ENCODE assay signal across 15 cellular contexts in genomic region chr15:91941871-91942270, GRCh38.
DNase-seq lines count a peak whose midpoint lies in the region; ATAC-seq and TF ChIP-seq lines count a peak whose summit lies in the region.
"Had no signal": no experiment of that assay in that cellular context is flagged by ENCODE, and none has a peak within 500 bp of the region (broad histone marks: within the 10 kb centered on the region; RNA-seq: fewer than 3 reads in every experiment).

No MANE protein-coding gene starts in this region.

- H4K91ac ChIP-seq in neuronal stem cell (ENCODE audit: low read depth, low read length, poor library complexity), result no peak overlapping the region

- H3K79me2 ChIP-seq in Loucy (ENCODE audit: insufficient read depth, low read length), result no peaks in the 10 kb centered on the region
- peaks cover 5% of the 10 kb centered on the region for H3K79me2 ChIP-seq in neural progenitor cell (ENCODE audit: low read depth)

- H3K9me3 Mint-ChIP-seq in CD4-positive, alpha-beta T cell, result no peaks in the 10 kb centered on the region
- H3K9me3 Mint-ChIP-seq in effector memory CD8-positive, alpha-beta T cell, result no peaks in the 10 kb centered on the region
- no peaks in the 10 kb centered on the region for H3K9me3 Mint-ChIP-seq in neural progenitor cell
- H3K9me3 Mint-ChIP-seq: activated CD4-positive, alpha-beta memory T cell treated with anti-CD3 and anti-CD28 coated beads, Interleukin-2, amount 10 ng/mL, durations not matched to agents 7 days and 5 days; T-helper 1 cell treated with Interleukin-12 subunit alpha and Interleukin-12 subunit beta and Interleukin-4 antibody, amounts not matched to agents 30 μg/mL and 1 μg/mL, for 36 hours had no signal

- TF ChIP-seq EP300 in stomach (IDR thresholded peaks at IDR 0.05), result no peak

- H3K9me2 ChIP-seq in Loucy (replicated peaks; ENCODE audit: low read depth, low read length), result no peaks in the 10 kb centered on the region

- H2BK5ac ChIP-seq in neuronal stem cell (ENCODE audit: low read length), result no peak overlapping the region

- no peak for ATAC-seq in CD4-positive, alpha-beta T cell (ENCODE audit: poor library complexity)
- no peak for ATAC-seq in effector memory CD8-positive, alpha-beta T cell (replicated peaks)

- no peak overlapping the region for H2BK12ac ChIP-seq in neuronal stem cell (ENCODE audit: low read length)

- H3K4me1 ChIP-seq in Loucy (ENCODE audit: insufficient read depth, low read length, poor library complexity, severe bottlenecking) (peaks cover 10% of the 10 kb centered on the region), neuronal stem cell (ENCODE audit: control insufficient read depth in 2 of 2, insufficient read depth in 1 of 2, low read depth in 1 of 2, low read length in 2 of 2) (peaks cover 3 to 34% of the 10 kb centered on the region in 2 donors), prostate gland (replicated peaks) (peaks cover 7% of the 10 kb centered on the region), neural progenitor cell (peaks cover 19% of the 10 kb centered on the region), stomach (peaks cover 14 to 80% (median 43%) of the 10 kb centered on the region in 4 donors)

- H2AK5ac ChIP-seq in neuronal stem cell (ENCODE audit: low read depth, low read length), result no peak overlapping the region

- intact Hi-C loops in CD4-positive, alpha-beta T cell (cut with DNase I, micrococcal nuclease), result loop anchor here (1.0 to 5.0 kb wide), 6 partner anchors 89 to 640 kb away; partner anchors contain the start of gene SLCO3A1 (in 1 of the 2)
- intact Hi-C loops in prostate gland (cut with DNase I) (loop anchor here (5.0 to 10.0 kb wide), 3 partner anchors 90 to 637 kb away; partner anchors contain the start of gene SLCO3A1), stomach (cut with DNase I; ENCODE audit: low total_unique reads) (loop anchor here (10.0 kb wide), 1 partner anchor 87 kb away; the partner anchor contains the start of gene SLCO3A1)

- H2BK15ac ChIP-seq in neuronal stem cell (ENCODE audit: low read length), result no peak overlapping the region

- no peak overlapping the region for H3K4me3 Mint-ChIP-seq in CD4-positive, alpha-beta T cell
- H3K4me3 Mint-ChIP-seq in effector memory CD8-positive, alpha-beta T cell, result peak overlapping the region in 1 of 2 donors; percentile 73
- H3K4me3 Mint-ChIP-seq in neural progenitor cell, result no peak overlapping the region
- H3K4me3 Mint-ChIP-seq: activated CD4-positive, alpha-beta memory T cell treated with anti-CD3 and anti-CD28 coated beads, Interleukin-2, amount 10 ng/mL, durations not matched to agents 7 days and 5 days; activated naive CD8-positive, alpha-beta T cell; T-helper 1 cell treated with Interleukin-12 subunit alpha and Interleukin-12 subunit beta and Interleukin-4 antibody, amounts not matched to agents 30 μg/mL and 1 μg/mL, for 36 hours had no signal

- POLR2A ChIA-PET in CD4-positive, alpha-beta T cell (lab: Charles Lee), result interaction anchor here (0.7 to 2.2 kb wide), 3 partner anchors 88 to 235 kb away, joined by 3 to 15 read pairs (median 4); partner anchors contain the start of gene SLCO3A1

- H3K79me1 ChIP-seq in neuronal stem cell (ENCODE audit: low read depth, low read length), result no peaks in the 10 kb centered on the region

- H4K8ac ChIP-seq in neuronal stem cell (ENCODE audit: low read depth, low read length), result no peak overlapping the region

- no peak overlapping the region for H3K4ac ChIP-seq in neuronal stem cell (ENCODE audit: low read length)

- no peak for DNase-seq in CD4-positive, alpha-beta T cell
- no peak for DNase-seq in effector memory CD8-positive, alpha-beta T cell
- DNase-seq in neuronal stem cell (ENCODE audit: low spot score) (no peak), prostate gland (ENCODE audit: low spot score) (no peak), GDM1 (lab: John Stamatoyannopoulos, UW) (no peak), neural progenitor cell (ENCODE audit: low spot score) (no peak), stomach (no peak)
- DNase-seq: activated CD4-positive, alpha-beta memory T cell treated with anti-CD3 and anti-CD28 coated beads, Interleukin-2, amount 10 ng/mL, durations not matched to agents 7 days and 5 days; dorsolateral prefrontal cortex; mucosa of descending colon; NCI-H187; NK-92 treated with Interleukin-12 subunit alpha and Interleukin-12 subunit beta, amount 100 ng/mL, for 24 hours had no signal

- peaks cover 79% of the 10 kb centered on the region for H3K4me1 Mint-ChIP-seq in CD4-positive, alpha-beta T cell (ENCODE audit: low read depth)
- peaks cover 58 to 67% of the 10 kb centered on the region in 2 donors for H3K4me1 Mint-ChIP-seq in effector memory CD8-positive, alpha-beta T cell (ENCODE audit: low read depth in 2 of 2)
- peaks cover 48% of the 10 kb centered on the region for H3K4me1 Mint-ChIP-seq in neural progenitor cell

- H3K27ac ChIP-seq in CD4-positive, alpha-beta T cell (ENCODE audit: low read depth, low read length), result no peak overlapping the region
- no peak overlapping the region for H3K27ac ChIP-seq in neuronal stem cell (replicated peaks; ENCODE audit: low read length)
- H3K27ac ChIP-seq in prostate gland, result no peak overlapping the region
- H3K27ac ChIP-seq in neural progenitor cell, result no peak overlapping the region
- peak overlapping the region in 1 of 5 donors; percentile 77 for H3K27ac ChIP-seq in stomach

- peak; percentile 29 for TF ChIP-seq CTCF in CD4-positive, alpha-beta T cell (IDR thresholded peaks at IDR 0.05)
- peak; percentile 23; the same call in 1 of the 2 replicates for TF ChIP-seq CTCF in Loucy (conservative IDR thresholded peaks at IDR 0.05; ENCODE audit: low read length)
- TF ChIP-seq CTCF in prostate gland (IDR thresholded peaks at IDR 0.05), result no peak
- TF ChIP-seq CTCF in neural progenitor cell (IDR thresholded peaks at IDR 0.05), result no peak
- no peak for TF ChIP-seq CTCF in stomach (IDR thresholded peaks at IDR 0.05)

- H3K36me3 Mint-ChIP-seq in CD4-positive, alpha-beta T cell (ENCODE audit: low read depth), result no peaks in the 10 kb centered on the region
- no peaks in the 10 kb centered on the region for H3K36me3 Mint-ChIP-seq in effector memory CD8-positive, alpha-beta T cell (ENCODE audit: insufficient read depth)
- no peaks in the 10 kb centered on the region for H3K36me3 Mint-ChIP-seq in neural progenitor cell

- TF ChIP-seq POLR2A in prostate gland (IDR thresholded peaks at IDR 0.05), result no peak
- TF ChIP-seq POLR2A in stomach (IDR thresholded peaks at IDR 0.05), result no peak

- H2BK120ac ChIP-seq in neuronal stem cell (ENCODE audit: low read depth, low read length), result no peak overlapping the region

- no peak overlapping the region for H2AFZ ChIP-seq in Loucy (ENCODE audit: low read length)
- no peak overlapping the region for H2AFZ ChIP-seq in neuronal stem cell (ENCODE audit: low read length)
- no peak overlapping the region for H2AFZ ChIP-seq in neural progenitor cell (replicated peaks)

- no peak overlapping the region for H3K23ac ChIP-seq in neuronal stem cell (ENCODE audit: low read depth, low read length, poor library complexity)

- H3F3A ChIP-seq in Loucy (ENCODE audit: low read depth) (no peaks in the 10 kb centered on the region), neural progenitor cell (ENCODE audit: low read depth) (peaks cover 3% of the 10 kb centered on the region)

- H3K27me3 ChIP-seq in CD4-positive, alpha-beta T cell (ENCODE audit: control insufficient read depth, insufficient read depth, low read length), result no peaks in the 10 kb centered on the region
- no peaks in the 10 kb centered on the region for H3K27me3 ChIP-seq in Loucy (ENCODE audit: insufficient read depth, low read length, poor library complexity, severe bottlenecking)
- no peaks in the 10 kb centered on the region for H3K27me3 ChIP-seq in neuronal stem cell (ENCODE audit: control insufficient read depth in 3 of 3, insufficient read depth in 3 of 3, low read depth in 1 of 3, low read length in 3 of 3)
- no peaks in the 10 kb centered on the region for H3K27me3 ChIP-seq in prostate gland (replicated peaks; ENCODE audit: insufficient read depth)
- H3K27me3 ChIP-seq in neural progenitor cell, result no peaks in the 10 kb centered on the region
- H3K27me3 ChIP-seq in stomach, result no peaks in the 10 kb centered on the region
- H3K27me3 ChIP-seq: dorsolateral prefrontal cortex had no signal

- H3K9ac ChIP-seq in Loucy (ENCODE audit: low read depth, low read length, poor library complexity, severe bottlenecking), result no peak overlapping the region
- no peak overlapping the region for H3K9ac ChIP-seq in neuronal stem cell (ENCODE audit: low read depth, low read length, poor library complexity)
- H3K9ac ChIP-seq in neural progenitor cell, result no peak overlapping the region

- no peaks in the 10 kb centered on the region for H3K27me3 Mint-ChIP-seq in CD4-positive, alpha-beta T cell
- H3K27me3 Mint-ChIP-seq in effector memory CD8-positive, alpha-beta T cell, result no peaks in the 10 kb centered on the region
- H3K27me3 Mint-ChIP-seq in neural progenitor cell (ENCODE audit: insufficient read depth, low read depth), result peaks cover 5% of the 10 kb centered on the region
- H3K27me3 Mint-ChIP-seq: activated CD4-positive, alpha-beta memory T cell treated with anti-CD3 and anti-CD28 coated beads, Interleukin-2, amount 10 ng/mL, durations not matched to agents 7 days and 5 days; activated naive CD8-positive, alpha-beta T cell had no signal

- no peak overlapping the region for H3K4me3 ChIP-seq in Loucy (ENCODE audit: low read length, poor library complexity, severe bottlenecking)
- H3K4me3 ChIP-seq in neuronal stem cell (ENCODE audit: low read length in 2 of 2), result no peak overlapping the region
- no peak overlapping the region for H3K4me3 ChIP-seq in prostate gland
- H3K4me3 ChIP-seq in neural progenitor cell, result no peak overlapping the region
- H3K4me3 ChIP-seq in stomach, result no peak overlapping the region
- H3K4me3 ChIP-seq: mucosa of descending colon had no signal

- H3K36me3 ChIP-seq in Loucy (ENCODE audit: insufficient read depth, low read length) (no peaks in the 10 kb centered on the region), neuronal stem cell (replicated peaks in 1 of 2; ENCODE audit: control insufficient read depth in 2 of 2, insufficient read depth in 2 of 2, low read length in 2 of 2) (no peaks in the 10 kb centered on the region), prostate gland (no peaks in the 10 kb centered on the region), neural progenitor cell (no peaks in the 10 kb centered on the region), stomach (no peaks in the 10 kb centered on the region)

- H4K20me1 ChIP-seq in Loucy (ENCODE audit: insufficient read depth, low read length, poor library complexity, severe bottlenecking) (no peaks in the 10 kb centered on the region), neural progenitor cell (ENCODE audit: low read depth) (peaks cover 14% of the 10 kb centered on the region)

- CTCF ChIA-PET in CD4-positive, alpha-beta T cell (lab: Charles Lee), result interaction anchor here (0.7 to 2.5 kb wide), 9 partner anchors 14 to 236 kb away, joined by 3 to 14 read pairs (median 4); partner anchors contain the start of gene SLCO3A1

- H3K9me3 ChIP-seq in CD4-positive, alpha-beta T cell (ENCODE audit: control insufficient read depth, low read length), result no peaks in the 10 kb centered on the region
- no peaks in the 10 kb centered on the region for H3K9me3 ChIP-seq in Loucy (ENCODE audit: insufficient read depth, low read depth, low read length)
- H3K9me3 ChIP-seq in neuronal stem cell (replicated peaks in 1 of 2; ENCODE audit: control insufficient read depth in 2 of 2, insufficient read depth in 1 of 2, low read depth in 1 of 2, low read length in 2 of 2), result no peaks in the 10 kb centered on the region
- no peaks in the 10 kb centered on the region for H3K9me3 ChIP-seq in prostate gland
- H3K9me3 ChIP-seq in neural progenitor cell (ENCODE audit: low read depth), result no peaks in the 10 kb centered on the region
- H3K9me3 ChIP-seq in stomach, result no peaks in the 10 kb centered on the region
- H3K9me3 ChIP-seq: mucosa of descending colon had no signal

- H3K27ac Mint-ChIP-seq in CD4-positive, alpha-beta T cell, result no peak overlapping the region
- H3K27ac Mint-ChIP-seq in effector memory CD8-positive, alpha-beta T cell, result peak overlapping the region; percentile 61 to 90
- H3K27ac Mint-ChIP-seq in neural progenitor cell, result no peak overlapping the region
- H3K27ac Mint-ChIP-seq: activated CD4-positive, alpha-beta memory T cell treated with anti-CD3 and anti-CD28 coated beads, Interleukin-2, amount 10 ng/mL, durations not matched to agents 7 days and 5 days; activated naive CD8-positive, alpha-beta T cell; T-helper 1 cell treated with Interleukin-12 subunit alpha and Interleukin-12 subunit beta and Interleukin-4 antibody, amounts not matched to agents 30 μg/mL and 1 μg/mL, for 36 hours had no signal

- H3K4me2 ChIP-seq in Loucy (ENCODE audit: low read depth, low read length, poor library complexity, severe bottlenecking) (no peak overlapping the region), neuronal stem cell (ENCODE audit: insufficient read depth, low read length, poor library complexity, severe bottlenecking) (no peak overlapping the region), neural progenitor cell (no peak overlapping the region)

- no peak overlapping the region for H3K14ac ChIP-seq in neuronal stem cell (ENCODE audit: low read length)

- peak overlapping the region; percentile 3 for H3K18ac ChIP-seq in neuronal stem cell (ENCODE audit: low read length)

- WGBS in neuronal stem cell (ENCODE audit: extremely low coverage in 2 of 2, insufficient read length in 2 of 2, insufficient replicate concordance in 1 of 2), 2 donors, result no CpG with 5 or more reads among the region's 3 CpGs
- WGBS in prostate gland, result 62% methylated on average over 3 of the region's 3 CpGs
- WGBS in stomach, 5 donors, result 54 to 78% (median 75%) methylated on average over 3 of the region's 3 CpGs

Comparison
In these comparisons a context has a peak if more than half of its experiments do, and no peak if none do; other contexts are left out.
1. H3K27ac Mint-ChIP-seq: peak in effector memory CD8-positive, alpha-beta T cell (2 of 2); none in CD4-positive, alpha-beta T cell (single experiment) and neural progenitor cell (single experiment).
2. CTCF ChIP-seq: peak in CD4-positive, alpha-beta T cell (single experiment) and Loucy (single experiment); none in prostate gland (0 of 4), neural progenitor cell (single experiment) and stomach (0 of 7).